11 cellular contexts compared by ENCODE assay signal in the genomic region with DNA sequence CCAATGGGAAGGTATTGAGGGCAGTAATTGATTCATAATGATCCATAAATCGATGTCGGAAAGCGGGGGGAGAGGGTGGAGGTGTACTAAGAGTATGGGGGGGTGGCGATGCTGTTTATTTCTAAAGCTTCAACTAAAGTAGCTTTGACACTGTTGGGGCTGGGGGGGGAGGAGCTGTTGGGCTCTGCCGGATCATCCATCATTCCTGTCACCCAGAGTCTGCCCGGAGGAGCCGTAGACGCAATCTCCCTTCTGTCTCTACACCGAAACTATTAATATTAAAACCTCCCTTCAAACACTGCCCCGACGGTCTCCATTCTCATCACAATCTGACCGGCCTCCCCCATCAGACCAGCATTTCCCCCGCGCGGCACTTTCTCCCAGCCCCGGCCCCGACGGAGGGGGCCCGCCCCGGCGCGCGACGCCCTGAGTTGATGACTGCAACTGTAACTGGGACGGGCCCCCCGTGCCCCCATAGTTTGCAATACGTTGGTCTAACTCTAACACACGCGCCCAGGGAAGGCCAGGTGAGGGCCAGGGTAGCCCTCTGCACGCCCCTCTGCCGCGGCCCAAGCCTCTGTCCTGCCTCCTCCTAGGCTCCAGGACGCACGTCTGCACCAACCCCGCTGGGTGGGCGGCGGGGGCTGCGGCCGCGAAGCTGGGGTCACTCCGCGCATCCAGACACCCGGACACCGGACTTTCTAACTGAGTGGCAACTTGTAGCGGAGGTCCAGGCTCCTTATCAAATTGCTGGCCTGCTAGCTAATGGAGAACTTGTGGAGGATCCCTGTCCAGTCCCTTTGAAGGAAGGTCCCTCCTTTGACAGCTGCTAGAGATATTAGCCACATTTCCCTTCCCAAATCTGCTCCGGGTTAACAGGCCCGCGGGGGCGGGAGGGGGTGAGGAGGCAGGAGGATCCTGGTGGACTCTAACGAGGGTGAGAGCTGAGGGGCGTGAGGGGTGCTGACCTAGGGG.
DNase-seq lines count a peak whose midpoint lies in the region; FAIRE-seq and TF ChIP-seq lines count a peak whose summit lies in the region.
"Had no signal": no experiment of that assay in that cellular context is flagged by ENCODE, and none has a peak within 500 bp of the region (broad histone marks: within the 10 kb centered on the region; RNA-seq: fewer than 3 reads in every experiment).

No MANE protein-coding gene starts in this region.

- H3K27me3 ChIP-seq in endothelial cell of umbilical vein (ENCODE audit: control insufficient read depth in 2 of 2, insufficient read depth in 2 of 2, low read length in 2 of 2) (peaks cover 47 to 58% of the 10 kb centered on the region in 2 experiments), thymus (ENCODE audit: control insufficient read depth, insufficient read depth) (peaks cover 44% of the 10 kb centered on the region), tibial nerve (peaks cover 3 to 79% of the 10 kb centered on the region in 2 donors)

- CTCF ChIA-PET in endothelial cell of umbilical vein (lab: Charles Lee): interaction anchor here (0.8 to 1.5 kb wide), 5 partner anchors 9 to 992 kb away, joined by 3 read pairs; no protein-coding TSS in a partner anchor

- H3K4me3 ChIP-seq in endothelial cell of umbilical vein (replicated peaks in 1 of 3; ENCODE audit: insufficient read depth in 1 of 3, low read depth in 1 of 3, low read length in 3 of 3): no peak overlapping the region
- H3K4me3 ChIP-seq in thymus (ENCODE audit: low read length): no peak overlapping the region
- H3K4me3 ChIP-seq in tibial nerve: no peak overlapping the region

- H3K4me2 ChIP-seq in endothelial cell of umbilical vein (ENCODE audit: insufficient read depth, low read length): no peak overlapping the region

- dilution Hi-C loops in endothelial cell of umbilical vein (cut with MboI; ENCODE audit: extremely low pct_ligation_motif_present, low sequenced_read_pairs): no loop called here

- H3K79me2 ChIP-seq in endothelial cell of umbilical vein (ENCODE audit: control insufficient read depth, insufficient read depth, low read length): no peaks in the 10 kb centered on the region

- no peaks in the 10 kb centered on the region for H3K9me1 ChIP-seq in endothelial cell of umbilical vein (replicated peaks; ENCODE audit: control insufficient read depth, extremely low read depth, insufficient read depth, low read length)

- FAIRE-seq in endothelial cell of umbilical vein (lab: Jason Lieb, UNC): no peak

- intact Hi-C loops in endothelial cell of umbilical vein (cut with micrococcal nuclease): no loop called here

- H3K4me1 ChIP-seq in endothelial cell of umbilical vein (ENCODE audit: control insufficient read depth, extremely low read depth, insufficient read depth, low read length) (peaks cover 8% of the 10 kb centered on the region), thymus (ENCODE audit: control insufficient read depth, insufficient read depth, low read length) (no peaks in the 10 kb centered on the region), tibial nerve (peaks cover 0 to 26% (median 0%) of the 10 kb centered on the region in 4 donors)

- H3K9ac ChIP-seq in endothelial cell of umbilical vein (replicated peaks; ENCODE audit: extremely low read depth, insufficient read depth, low read length): no peak overlapping the region

- H2AFZ ChIP-seq in endothelial cell of umbilical vein (ENCODE audit: low read depth, low read length): no peak overlapping the region

- DNase-seq in NCI-H226 (peak; percentile 71), endothelial cell of umbilical vein (ENCODE audit: low read depth, low spot score) (no peak), lung microvascular endothelial cell (ENCODE audit: low read depth in 2 of 2) (peak; percentile 20 to 64), iPS-NIHi11 (ENCODE audit: low spot score) (no peak), NCI-H748 (lab: John Stamatoyannopoulos, UW; ENCODE audit: unreplicated experiment) (no peak), tibial nerve (ENCODE audit: low spot score in 2 of 2) (no peak)
- DNase-seq: activated CD8-positive, alpha-beta memory T cell treated with anti-CD3 and anti-CD28 coated beads, Interleukin-2, amount 10 ng/mL, durations not matched to agents 7 days and 5 days; naive B cell; NCI-H2029 treated with DMSO at 0.1 percent for 48 hours; SIG-M5 had no signal

- TF ChIP-seq CTCF in endothelial cell of umbilical vein (IDR thresholded peaks at IDR 0.05; ENCODE audit: extremely low read depth in 1 of 2, insufficient read depth in 1 of 2, low read depth in 1 of 2, low read length in 2 of 2) (no peak), tibial nerve (IDR thresholded peaks at IDR 0.05) (no peak)

- H3K36me3 ChIP-seq in endothelial cell of umbilical vein (ENCODE audit: control insufficient read depth in 2 of 2, extremely low read depth in 1 of 2, insufficient read depth in 2 of 2, low read length in 2 of 2) (no peaks in the 10 kb centered on the region), thymus (ENCODE audit: control insufficient read depth, insufficient read depth) (no peaks in the 10 kb centered on the region), tibial nerve (peaks cover 0 to 10% (median 0%) of the 10 kb centered on the region in 3 donors)

- H3K9me3 ChIP-seq in endothelial cell of umbilical vein (replicated peaks; ENCODE audit: control insufficient read depth, insufficient read depth, low read length): no peaks in the 10 kb centered on the region
- no peaks in the 10 kb centered on the region for H3K9me3 ChIP-seq in thymus (ENCODE audit: control insufficient read depth)
- no peaks in the 10 kb centered on the region for H3K9me3 ChIP-seq in tibial nerve

- no TSS peak for BruUV-seq in endothelial cell of umbilical vein (replicated peaks; lab: Mats Ljungman, UMichigan)

- no peak for TF ChIP-seq EP300 in tibial nerve (IDR thresholded peaks at IDR 0.05)

- POLR2A ChIA-PET in endothelial cell of umbilical vein (lab: Charles Lee): no interaction called here

- peaks cover 3% of the 10 kb centered on the region for H4K20me1 ChIP-seq in endothelial cell of umbilical vein (replicated peaks; ENCODE audit: control insufficient read depth, extremely low read depth, insufficient read depth, low read length)

- TF ChIP-seq POLR2A in endothelial cell of umbilical vein (IDR thresholded peaks at IDR 0.05; ENCODE audit: low read depth, low read length) (no peak), tibial nerve (IDR thresholded peaks at IDR 0.05) (no peak)

- 9% methylated on average over 51 of the region's 51 CpGs for WGBS in thymus
- 12 to 20% methylated on average over 41 of the region's 51 CpGs for WGBS in tibial nerve, 2 donors

- no peak overlapping the region for H3K27ac ChIP-seq in endothelial cell of umbilical vein (ENCODE audit: insufficient read depth, low read depth, low read length)
- peak overlapping the region; percentile 43 for H3K27ac ChIP-seq in thymus (ENCODE audit: low read depth)
- H3K27ac ChIP-seq in tibial nerve: no peak overlapping the region

TF ChIP-seq in endothelial cell of umbilical vein, 7 proteins besides CTCF, POLR2A, EP300 and RAD21:
- peak; percentile 76 for TF ChIP-seq EZH2 (IDR thresholded peaks at IDR 0.05; ENCODE audit: borderline replicate concordance, low read depth, low read length, severe bottlenecking)
- no peak for TF ChIP-seq POLR2AphosphoS5 (IDR thresholded peaks at IDR 0.05; ENCODE audit: insufficient read depth, low read depth, low read length)

Comparison
In these comparisons a context has a peak if more than half of its experiments do, and no peak if none do; other contexts are left out.
1. DNase-seq: peak in NCI-H226 (single experiment) and lung microvascular endothelial cell (2 of 2); none in endothelial cell of umbilical vein (single experiment), iPS-NIHi11 (single experiment), NCI-H748 (single experiment) and tibial nerve (0 of 2).